In the genomic region with DNA sequence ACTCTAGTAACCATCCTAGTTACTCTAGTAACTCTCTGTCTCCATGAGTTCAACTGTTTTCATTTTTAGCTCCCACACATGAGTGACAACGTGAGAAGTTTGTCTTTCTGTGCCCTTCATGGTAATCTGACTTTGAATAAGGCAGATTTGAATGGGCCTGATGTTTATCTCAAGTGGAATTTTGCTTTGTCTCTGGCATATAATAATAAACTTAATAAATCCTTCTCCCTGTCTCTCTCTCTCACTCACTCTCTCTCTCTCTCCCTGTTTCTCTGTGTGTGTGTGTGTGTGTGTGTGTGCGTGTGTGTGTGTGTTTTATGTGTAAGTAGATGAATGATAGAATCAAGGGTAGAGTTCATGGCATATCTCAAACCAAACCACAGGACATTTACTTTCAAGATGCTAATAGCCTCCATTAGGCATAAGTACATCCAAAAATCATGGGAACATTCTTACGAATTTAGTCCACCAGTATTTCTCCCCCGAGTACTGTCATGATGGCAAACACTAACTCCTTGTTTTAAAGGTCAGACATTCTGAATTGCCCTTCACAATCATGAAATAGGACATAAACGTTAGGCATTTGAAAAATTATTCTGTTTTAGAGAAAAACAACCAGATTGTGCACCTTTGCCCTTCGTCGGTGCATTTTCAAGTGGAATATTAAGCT, we compare ENCODE assay signal across 21 cellular contexts.
DNase-seq lines count a peak whose midpoint lies in the region; ATAC-seq and TF ChIP-seq lines count a peak whose summit lies in the region.
"Had no signal": no experiment of that assay in that cellular context is flagged by ENCODE, and none has a peak within 500 bp of the region (broad histone marks: within the 10 kb centered on the region; RNA-seq: fewer than 3 reads in every experiment).

No MANE protein-coding gene starts in this region.

- H3K27me3 ChIP-seq in hepatocyte, result no peaks in the 10 kb centered on the region
- H3K27me3 ChIP-seq: brain microvascular endothelial cell, left lung had no signal

- no peaks in the 10 kb centered on the region for H4K20me1 ChIP-seq in hepatocyte (ENCODE audit: insufficient read depth, poor library complexity, severe bottlenecking)

- H3K27me3 Mint-ChIP-seq in CD14-positive monocyte (ENCODE audit: low read depth in 3 of 3), result peaks cover 0 to 1% (median 0%) of the 10 kb centered on the region in 3 donors
- H3K27me3 Mint-ChIP-seq: activated CD4-positive, alpha-beta T cell treated with anti-CD3 and anti-CD28 coated beads, Interleukin-2, amount 10 ng/mL, durations not matched to agents 7 days and 5 days; B cell; naive B cell had no signal

- H3K4me2 ChIP-seq in hepatocyte, result no peak overlapping the region
- H3K4me2 ChIP-seq: KMS-11, PC-9 had no signal

- peak overlapping the region; percentile 49 for H3K27ac ChIP-seq in hepatocyte
- H3K27ac ChIP-seq: brain microvascular endothelial cell, KMS-11, left lung, PC-9 had no signal

- no peaks in the 10 kb centered on the region for H3K79me2 ChIP-seq in hepatocyte

- no peaks in the 10 kb centered on the region for H3K9me3 ChIP-seq in hepatocyte (ENCODE audit: low read depth)

- intact Hi-C loops in left ventricle myocardium superior (cut with micrococcal nuclease), result no loop called here
- intact Hi-C loops in Right ventricle myocardium inferior (cut with DNase I), result no loop called here
- intact Hi-C loops in CD14-positive monocyte (cut with micrococcal nuclease), result no loop called here

- H3K9me2 ChIP-seq in hepatocyte (replicated peaks; ENCODE audit: insufficient read depth), result no peaks in the 10 kb centered on the region

- H3K4me1 Mint-ChIP-seq in CD14-positive monocyte, result no peaks in the 10 kb centered on the region
- H3K4me1 Mint-ChIP-seq: activated CD4-positive, alpha-beta T cell treated with anti-CD3 and anti-CD28 coated beads, Interleukin-2, amount 10 ng/mL, durations not matched to agents 7 days and 5 days; B cell; naive B cell had no signal

- 63% methylated on average over 7 of the region's 7 CpGs for WGBS in hepatocyte (ENCODE audit: low lambda C conversion rate, missing lambda C conversion rate)

- ATAC-seq in left ventricle myocardium superior (peak; percentile 12), Right ventricle myocardium inferior (no peak), HG02885 (IDR thresholded peaks at IDR 0.05; ENCODE audit: poor library complexity, unreplicated experiment) (no peak)
- ATAC-seq: left lung had no signal

- no peak overlapping the region for H2AFZ ChIP-seq in hepatocyte
- H2AFZ ChIP-seq: PC-9 had no signal

- DNase-seq in left ventricle myocardium superior (no peak), Right ventricle myocardium inferior (ENCODE audit: missing footprints) (no peak), NCI-H69 (lab: John Stamatoyannopoulos, UW) (peak; percentile 83), hepatocyte (ENCODE audit: low spot score) (no peak), OCI-M2 (lab: John Stamatoyannopoulos, UW; ENCODE audit: unreplicated experiment) (no peak), ureter (ENCODE audit: low spot score) (no peak), CD14-positive monocyte (ENCODE audit: low spot score) (no peak)
- DNase-seq: activated CD4-positive, alpha-beta T cell treated with anti-CD3 and anti-CD28 coated beads, Interleukin-2, amount 10 ng/mL, durations not matched to agents 7 days and 5 days; activated naive CD4-positive, alpha-beta T cell treated with Interleukin-2 at 50 U/mL for 16 hours; brain microvascular endothelial cell; left lung; naive B cell; NCI-H1930; NK-92 treated with Interleukin-12 subunit alpha and Interleukin-12 subunit beta, amount 100 ng/mL, for 24 hours; SIG-M5; stimulated activated CD4-positive, alpha-beta T cell treated with anti-CD3 and anti-CD28 coated beads, Interleukin-4, amount 100 ng/mL, for 1 hour; trophoblast cell had no signal

- no peak for TF ChIP-seq CTCF in hepatocyte (IDR thresholded peaks at IDR 0.05; ENCODE audit: poor library complexity)
- TF ChIP-seq CTCF in CD14-positive monocyte (IDR thresholded peaks at IDR 0.05), result no peak

- no peaks in the 10 kb centered on the region for H3K36me3 Mint-ChIP-seq in CD14-positive monocyte
- H3K36me3 Mint-ChIP-seq: naive B cell had no signal

- H3K4me3 Mint-ChIP-seq in CD14-positive monocyte, result no peak overlapping the region
- H3K4me3 Mint-ChIP-seq: activated CD4-positive, alpha-beta T cell treated with anti-CD3 and anti-CD28 coated beads, Interleukin-2, amount 10 ng/mL, durations not matched to agents 7 days and 5 days; B cell had no signal

- H3K9me3 Mint-ChIP-seq in CD14-positive monocyte, result peaks cover 0 to 10% (median 8%) of the 10 kb centered on the region in 7 donors

- no peak overlapping the region for H3K4me3 ChIP-seq in hepatocyte
- H3K4me3 ChIP-seq: left lung, PC-9 had no signal

- peaks cover 2% of the 10 kb centered on the region for H3K4me1 ChIP-seq in hepatocyte (ENCODE audit: insufficient read depth)
- H3K4me1 ChIP-seq: left lung had no signal

- H3K27ac Mint-ChIP-seq in CD14-positive monocyte, result no peak overlapping the region
- H3K27ac Mint-ChIP-seq: activated CD4-positive, alpha-beta T cell treated with anti-CD3 and anti-CD28 coated beads, Interleukin-2, amount 10 ng/mL, durations not matched to agents 7 days and 5 days; B cell; naive B cell had no signal

- no peaks in the 10 kb centered on the region for H3K36me3 ChIP-seq in hepatocyte (replicated peaks; ENCODE audit: insufficient read depth, low read depth)
- H3K36me3 ChIP-seq: brain microvascular endothelial cell, left lung had no signal
